In genomic region chr5:139273322-139273571, GRCh38 we compare ENCODE assay signal across 1 cellular context.
TF ChIP-seq lines count a peak whose summit lies in the region.

No MANE protein-coding gene starts in this region.

TF ChIP-seq in SK-N-SH, 30 proteins besides CTCF, POLR2A, EP300 and RAD21 (continued from another document):
- TF ChIP-seq, protein P1, sequence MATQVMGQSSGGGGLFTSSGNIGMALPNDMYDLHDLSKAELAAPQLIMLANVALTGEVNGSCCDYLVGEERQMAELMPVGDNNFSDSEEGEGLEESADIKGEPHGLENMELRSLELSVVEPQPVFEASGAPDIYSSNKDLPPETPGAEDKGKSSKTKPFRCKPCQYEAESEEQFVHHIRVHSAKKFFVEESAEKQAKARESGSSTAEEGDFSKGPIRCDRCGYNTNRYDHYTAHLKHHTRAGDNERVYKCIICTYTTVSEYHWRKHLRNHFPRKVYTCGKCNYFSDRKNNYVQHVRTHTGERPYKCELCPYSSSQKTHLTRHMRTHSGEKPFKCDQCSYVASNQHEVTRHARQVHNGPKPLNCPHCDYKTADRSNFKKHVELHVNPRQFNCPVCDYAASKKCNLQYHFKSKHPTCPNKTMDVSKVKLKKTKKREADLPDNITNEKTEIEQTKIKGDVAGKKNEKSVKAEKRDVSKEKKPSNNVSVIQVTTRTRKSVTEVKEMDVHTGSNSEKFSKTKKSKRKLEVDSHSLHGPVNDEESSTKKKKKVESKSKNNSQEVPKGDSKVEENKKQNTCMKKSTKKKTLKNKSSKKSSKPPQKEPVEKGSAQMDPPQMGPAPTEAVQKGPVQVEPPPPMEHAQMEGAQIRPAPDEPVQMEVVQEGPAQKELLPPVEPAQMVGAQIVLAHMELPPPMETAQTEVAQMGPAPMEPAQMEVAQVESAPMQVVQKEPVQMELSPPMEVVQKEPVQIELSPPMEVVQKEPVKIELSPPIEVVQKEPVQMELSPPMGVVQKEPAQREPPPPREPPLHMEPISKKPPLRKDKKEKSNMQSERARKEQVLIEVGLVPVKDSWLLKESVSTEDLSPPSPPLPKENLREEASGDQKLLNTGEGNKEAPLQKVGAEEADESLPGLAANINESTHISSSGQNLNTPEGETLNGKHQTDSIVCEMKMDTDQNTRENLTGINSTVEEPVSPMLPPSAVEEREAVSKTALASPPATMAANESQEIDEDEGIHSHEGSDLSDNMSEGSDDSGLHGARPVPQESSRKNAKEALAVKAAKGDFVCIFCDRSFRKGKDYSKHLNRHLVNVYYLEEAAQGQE (IDR thresholded peaks at IDR 0.05; ENCODE audit: low read depth, low read length) = no peak
- TF ChIP-seq POLR2AphosphoS5 (IDR thresholded peaks at IDR 0.05; ENCODE audit: low read depth, low read length) (no peak), FOXM1 (IDR thresholded peaks at IDR 0.05; ENCODE audit: low read depth) (no peak), NFIC (IDR thresholded peaks at IDR 0.05; ENCODE audit: borderline replicate concordance) (no peak), TAF1 (IDR thresholded peaks at IDR 0.05; ENCODE audit: borderline replicate concordance, low read depth, low read length) (no peak)
- TF ChIP-seq, protein P2, sequence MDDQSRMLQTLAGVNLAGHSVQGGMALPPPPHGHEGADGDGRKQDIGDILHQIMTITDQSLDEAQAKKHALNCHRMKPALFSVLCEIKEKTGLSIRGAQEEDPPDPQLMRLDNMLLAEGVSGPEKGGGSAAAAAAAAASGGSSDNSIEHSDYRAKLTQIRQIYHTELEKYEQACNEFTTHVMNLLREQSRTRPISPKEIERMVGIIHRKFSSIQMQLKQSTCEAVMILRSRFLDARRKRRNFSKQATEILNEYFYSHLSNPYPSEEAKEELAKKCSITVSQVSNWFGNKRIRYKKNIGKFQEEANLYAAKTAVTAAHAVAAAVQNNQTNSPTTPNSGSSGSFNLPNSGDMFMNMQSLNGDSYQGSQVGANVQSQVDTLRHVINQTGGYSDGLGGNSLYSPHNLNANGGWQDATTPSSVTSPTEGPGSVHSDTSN (IDR thresholded peaks at IDR 0.05) = no peak
- TF ChIP-seq, protein P3, sequence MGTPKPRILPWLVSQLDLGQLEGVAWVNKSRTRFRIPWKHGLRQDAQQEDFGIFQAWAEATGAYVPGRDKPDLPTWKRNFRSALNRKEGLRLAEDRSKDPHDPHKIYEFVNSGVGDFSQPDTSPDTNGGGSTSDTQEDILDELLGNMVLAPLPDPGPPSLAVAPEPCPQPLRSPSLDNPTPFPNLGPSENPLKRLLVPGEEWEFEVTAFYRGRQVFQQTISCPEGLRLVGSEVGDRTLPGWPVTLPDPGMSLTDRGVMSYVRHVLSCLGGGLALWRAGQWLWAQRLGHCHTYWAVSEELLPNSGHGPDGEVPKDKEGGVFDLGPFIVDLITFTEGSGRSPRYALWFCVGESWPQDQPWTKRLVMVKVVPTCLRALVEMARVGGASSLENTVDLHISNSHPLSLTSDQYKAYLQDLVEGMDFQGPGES (IDR thresholded peaks at IDR 0.05; ENCODE audit: low read depth, low read length) = no peak
